1 cellular context compared by ENCODE assay signal in genomic region chr20:25750765-25751696, GRCh38.
A peak's percentile ranks its signal among the peaks of the same experiment; 100 is the strongest.
TF ChIP-seq lines count a peak whose summit lies in the region.

No MANE protein-coding gene starts in this region.

TF ChIP-seq in HepG2, 621 proteins besides CTCF, POLR2A, EP300 and RAD21 (continued from another document):
- TF ChIP-seq CEBPZ (IDR thresholded peaks at IDR 0.05; ENCODE audit: low read length) (no peak), IRF1 (CRISPR knock-in tag; IDR thresholded peaks at IDR 0.05; ENCODE audit: low read depth) (no peak), PAWR (CRISPR knock-in tag; IDR thresholded peaks at IDR 0.05; ENCODE audit: borderline replicate concordance) (peak; percentile 44; the same call in 1 of the 2 replicates), KDM3A (CRISPR knock-in tag; IDR thresholded peaks at IDR 0.05; ENCODE audit: low read depth) (no peak), TRAFD1 (CRISPR knock-in tag; IDR thresholded peaks at IDR 0.05; ENCODE audit: borderline replicate concordance) (no peak), ZIK1 (CRISPR knock-in tag; IDR thresholded peaks at IDR 0.05; ENCODE audit: borderline replicate concordance, low read depth) (no peak), PTBP1 (IDR thresholded peaks at IDR 0.05; ENCODE audit: low read depth, low read length, poor library complexity, severe bottlenecking) (no peak), ZNF788 (CRISPR knock-in tag; IDR thresholded peaks at IDR 0.05; ENCODE audit: borderline replicate concordance) (no peak), ZNF839 (CRISPR knock-in tag; IDR thresholded peaks at IDR 0.05; ENCODE audit: borderline replicate concordance) (peak; percentile 72; the same call in 1 of the 2 replicates), CHD4 (IDR thresholded peaks at IDR 0.05; ENCODE audit: borderline replicate concordance, low read length) (no peak), ZBTB8A (CRISPR knock-in tag; IDR thresholded peaks at IDR 0.05; ENCODE audit: borderline replicate concordance, low read depth) (no peak; the same call in 1 of the 2 replicates), NR2C2 (CRISPR knock-in tag; IDR thresholded peaks at IDR 0.05; ENCODE audit: borderline replicate concordance) (no peak), SOX5 (CRISPR knock-in tag; IDR thresholded peaks at IDR 0.05; ENCODE audit: borderline replicate concordance) (no peak), RERE (CRISPR knock-in tag; IDR thresholded peaks at IDR 0.05; ENCODE audit: low read depth) (no peak), KLF16 (CRISPR knock-in tag; IDR thresholded peaks at IDR 0.05) (no peak), SIX4 (CRISPR knock-in tag; IDR thresholded peaks at IDR 0.05) (no peak), ZNF678 (CRISPR knock-in tag; IDR thresholded peaks at IDR 0.05) (0 out of 2 replicates have a peak, but pooled peaks have one; percentile 35), FOSL1 (CRISPR knock-in tag; IDR thresholded peaks at IDR 0.05; ENCODE audit: borderline replicate concordance) (no peak), ATF1 (CRISPR knock-in tag; IDR thresholded peaks at IDR 0.05) (no peak), POLR2AphosphoS2 (IDR thresholded peaks at IDR 0.05; ENCODE audit: low read depth, low read length) (no peak), EZH2 (conservative IDR thresholded peaks at IDR 0.05; ENCODE audit: low read depth, low read length) (no peak), CENPT (CRISPR knock-in tag; IDR thresholded peaks at IDR 0.05; ENCODE audit: low read depth) (no peak), ZNF180 (CRISPR knock-in tag; IDR thresholded peaks at IDR 0.05; ENCODE audit: borderline replicate concordance, low read depth) (no peak), CREBL2 (CRISPR knock-in tag; IDR thresholded peaks at IDR 0.05; ENCODE audit: borderline replicate concordance) (no peak), ESRRA (CRISPR knock-in tag; IDR thresholded peaks at IDR 0.05; ENCODE audit: low read depth) (no peak), PRMT3 (CRISPR knock-in tag; IDR thresholded peaks at IDR 0.05; ENCODE audit: borderline replicate concordance, low read depth) (no peak), ZBTB10 (CRISPR knock-in tag; IDR thresholded peaks at IDR 0.05; ENCODE audit: borderline replicate concordance) (peak; percentile 64; the same call in 1 of the 2 replicates), ZNF451 (CRISPR knock-in tag; IDR thresholded peaks at IDR 0.05) (no peak; the same call in 1 of the 2 replicates), MEF2D (CRISPR knock-in tag; IDR thresholded peaks at IDR 0.05) (peak; percentile 2; the same call in 1 of the 2 replicates), ZNF83 (CRISPR knock-in tag; IDR thresholded peaks at IDR 0.05; ENCODE audit: borderline replicate concordance) (no peak), MYNN (CRISPR knock-in tag; IDR thresholded peaks at IDR 0.05; ENCODE audit: low read depth) (no peak), MZF1 (CRISPR knock-in tag; IDR thresholded peaks at IDR 0.05; ENCODE audit: borderline replicate concordance) (0 out of 2 replicates have a peak, but pooled peaks have one; percentile 63), ZNF841 (CRISPR knock-in tag; IDR thresholded peaks at IDR 0.05; ENCODE audit: borderline replicate concordance) (no peak), SOX13 (IDR thresholded peaks at IDR 0.05) (no peak), SOX13 (CRISPR knock-in tag; conservative IDR thresholded peaks at IDR 0.05 in 1 of 2, IDR thresholded peaks at IDR 0.05 in 1 of 2) (no peak)
